ENCODE assay signal across 23 cellular contexts in genomic region chr6:121236984-121237383, GRCh38.
DNase-seq lines count a peak whose midpoint lies in the region; ATAC-seq and TF ChIP-seq lines count a peak whose summit lies in the region.
"Had no signal": no experiment of that assay in that cellular context is flagged by ENCODE, and none has a peak within 500 bp of the region (broad histone marks: within the 10 kb centered on the region; RNA-seq: fewer than 3 reads in every experiment).

No MANE protein-coding gene starts in this region.

- H3K27ac Mint-ChIP-seq in activated naive CD8-positive, alpha-beta T cell treated with anti-CD3 and anti-CD28 coated beads for 36 hours, result no peak overlapping the region
- H3K27ac Mint-ChIP-seq: B cell, H9, IgD-negative memory B cell had no signal

- H3K9ac ChIP-seq in MM.1S (ENCODE audit: low read length), result no peak overlapping the region

- no peaks in the 10 kb centered on the region for H4K20me1 ChIP-seq in MM.1S (ENCODE audit: insufficient read depth, low read length)

- DNase-seq in MM.1S, result peak; percentile 12
- DNase-seq in fibroblast of peridontal ligament (ENCODE audit: extremely low read depth), result peak; percentile 28
- DNase-seq in activated naive CD8-positive, alpha-beta T cell treated with anti-CD3 and anti-CD28 coated beads for 36 hours, result no peak
- no peak for DNase-seq in NCI-H748 treated with DMSO at 0.1 percent for 48 hours (lab: John Stamatoyannopoulos, UW)
- DNase-seq in WERI-Rb-1, result no peak
- DNase-seq in stimulated activated CD8-positive, alpha-beta memory T cell treated with anti-CD3 and anti-CD28 coated beads, Interleukin-4, amount 100 ng/mL, for 48 hours, result no peak
- DNase-seq: 8988T, DMS53, H9, Karpas-422, NCI-H1048, NCI-H1436 treated with DMSO at 0.1 percent for 48 hours, NCI-H2029, NCI-H69, PC-3, SIG-M5, T-helper 1 cell had no signal

- peaks cover 43% of the 10 kb centered on the region for H3K36me3 Mint-ChIP-seq in activated naive CD8-positive, alpha-beta T cell treated with anti-CD3 and anti-CD28 coated beads for 36 hours

- no peak overlapping the region for H2AFZ ChIP-seq in MM.1S (ENCODE audit: low read length)

- peak; percentile 49 for ATAC-seq in HG02678 (IDR thresholded peaks at IDR 0.05; ENCODE audit: unreplicated experiment)
- ATAC-seq: PC-3 had no signal

- H3K27ac ChIP-seq in C4-2B (no peak overlapping the region), MM.1S (ENCODE audit: low read length) (no peak overlapping the region), WERI-Rb-1 (no peak overlapping the region)
- H3K27ac ChIP-seq: RWPE1 had no signal

- H3K9me3 ChIP-seq in MM.1S (replicated peaks; ENCODE audit: insufficient read depth, low read length) (no peaks in the 10 kb centered on the region), WERI-Rb-1 (ENCODE audit: severe bottlenecking) (no peaks in the 10 kb centered on the region)

- H3K4me1 Mint-ChIP-seq in activated naive CD8-positive, alpha-beta T cell treated with anti-CD3 and anti-CD28 coated beads for 36 hours, result no peaks in the 10 kb centered on the region
- H3K4me1 Mint-ChIP-seq: B cell; CD4-positive, alpha-beta memory T cell; IgD-negative memory B cell had no signal

- H3K4me3 ChIP-seq in MM.1S (ENCODE audit: low read length), result no peak overlapping the region
- no peak overlapping the region for H3K4me3 ChIP-seq in WERI-Rb-1 (ENCODE audit: low read depth, low read length)

- H3K36me3 ChIP-seq in MM.1S (replicated peaks; ENCODE audit: insufficient read depth, low read length) (no peaks in the 10 kb centered on the region), WERI-Rb-1 (no peaks in the 10 kb centered on the region)

- H3K27me3 ChIP-seq in MM.1S (replicated peaks; ENCODE audit: insufficient read depth, low read length), result no peaks in the 10 kb centered on the region
- no peaks in the 10 kb centered on the region for H3K27me3 ChIP-seq in WERI-Rb-1 (ENCODE audit: insufficient read depth, low read depth, severe bottlenecking)

- H3K9me3 Mint-ChIP-seq in activated naive CD8-positive, alpha-beta T cell treated with anti-CD3 and anti-CD28 coated beads for 36 hours, result peaks cover 3% of the 10 kb centered on the region
- H3K9me3 Mint-ChIP-seq: H9 had no signal

- no peaks in the 10 kb centered on the region for H3F3A ChIP-seq in MM.1S (ENCODE audit: insufficient read depth, low read length)

- TF ChIP-seq CTCF in C4-2B (conservative IDR thresholded peaks at IDR 0.05) (0 out of 2 replicates have a peak, but pooled peaks have one; percentile 3), MM.1S (IDR thresholded peaks at IDR 0.05; ENCODE audit: low read length) (no peak), WERI-Rb-1 (IDR thresholded peaks at IDR 0.05; ENCODE audit: low read depth, low read length) (no peak)

- H3K27me3 Mint-ChIP-seq in activated naive CD8-positive, alpha-beta T cell treated with anti-CD3 and anti-CD28 coated beads for 36 hours, result no peaks in the 10 kb centered on the region
- H3K27me3 Mint-ChIP-seq: B cell; CD4-positive, alpha-beta memory T cell; IgD-negative memory B cell had no signal

- no peaks in the 10 kb centered on the region for H3K9me2 ChIP-seq in MM.1S (replicated peaks; ENCODE audit: insufficient read depth, low read length)

- H3K4me3 Mint-ChIP-seq in activated naive CD8-positive, alpha-beta T cell treated with anti-CD3 and anti-CD28 coated beads for 36 hours, result no peak overlapping the region
- H3K4me3 Mint-ChIP-seq: B cell, H9, IgD-negative memory B cell had no signal

- 0 out of 2 replicates have a peak overlapping the region, but pooled peaks have one; percentile 15 for H3K4me2 ChIP-seq in MM.1S (ENCODE audit: low read depth, low read length)

- no peaks in the 10 kb centered on the region for H3K4me1 ChIP-seq in MM.1S (ENCODE audit: low read length)

- no peaks in the 10 kb centered on the region for H3K79me2 ChIP-seq in MM.1S (ENCODE audit: low read length)

Comparison
In these comparisons a context has a peak if more than half of its experiments do, and no peak if none do; other contexts are left out.
1. DNase-seq: peak in MM.1S (single experiment) and fibroblast of peridontal ligament (single experiment); none in activated naive CD8-positive, alpha-beta T cell treated with anti-CD3 and anti-CD28 coated beads for 36 hours (single experiment), NCI-H748 treated with DMSO at 0.1 percent for 48 hours (single experiment), WERI-Rb-1 (single experiment) and stimulated activated CD8-positive, alpha-beta memory T cell treated with anti-CD3 and anti-CD28 coated beads, Interleukin-4, amount 100 ng/mL, for 48 hours (single experiment).